ENCODE assay signal across 21 cellular contexts in the genomic region with DNA sequence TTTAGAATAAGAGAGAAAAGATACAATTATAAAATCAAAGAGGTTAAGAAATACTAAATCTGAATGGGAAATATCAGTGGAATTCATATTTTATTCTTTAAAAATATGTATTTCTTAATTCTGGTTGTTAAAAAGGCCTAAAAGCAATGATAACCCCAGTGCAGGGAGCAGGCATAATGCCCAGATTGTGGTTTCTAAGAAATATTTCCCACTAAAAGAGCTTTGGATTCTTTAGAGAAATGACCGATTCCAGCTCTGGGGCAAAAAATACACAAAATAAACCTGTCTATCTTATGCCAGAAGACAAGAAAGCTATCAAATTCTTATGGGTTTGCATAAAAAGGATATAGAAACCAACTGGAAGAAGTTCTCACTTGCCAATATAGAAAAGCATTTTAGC.
DNase-seq lines count a peak whose midpoint lies in the region; ATAC-seq, FAIRE-seq and TF ChIP-seq lines count a peak whose summit lies in the region.
"Had no signal": no experiment of that assay in that cellular context is flagged by ENCODE, and none has a peak within 500 bp of the region (broad histone marks: within the 10 kb centered on the region; RNA-seq: fewer than 3 reads in every experiment).

No MANE protein-coding gene starts in this region.

- no peaks in the 10 kb centered on the region for H4K20me1 ChIP-seq in fibroblast of lung (ENCODE audit: control insufficient read depth, extremely low read depth, insufficient read depth, low read length)

- no peaks in the 10 kb centered on the region for H3K79me2 ChIP-seq in fibroblast of lung (ENCODE audit: control insufficient read depth, insufficient read depth, low read length)
- H3K79me2 ChIP-seq: parathyroid adenoma had no signal

- no peak overlapping the region for H3K9ac ChIP-seq in fibroblast of lung (ENCODE audit: insufficient read depth, low read length)
- H3K9ac ChIP-seq: parathyroid adenoma had no signal

- no peak for ATAC-seq in GM19035 (IDR thresholded peaks at IDR 0.05; ENCODE audit: unreplicated experiment)
- ATAC-seq: activated T-cell treated with anti-CD3 and anti-CD28 coated beads, Interleukin-2, amount 50 U/mL, for 72 hours; effector memory CD8-positive, alpha-beta T cell had no signal

- H3K4me3 ChIP-seq in fibroblast of lung (replicated peaks in 1 of 4; ENCODE audit: control extremely low read depth in 1 of 4, insufficient read depth in 1 of 4, low read depth in 3 of 4, low read length in 4 of 4) (no peak overlapping the region), retinal pigment epithelial cell (ENCODE audit: low read length) (no peak overlapping the region)
- H3K4me3 ChIP-seq: ascending aorta, left ventricle myocardium inferior had no signal

- TF ChIP-seq CTCF in fibroblast of lung (conservative IDR thresholded peaks at IDR 0.05 in 1 of 2, IDR thresholded peaks at IDR 0.05 in 1 of 2; ENCODE audit: low read depth in 1 of 2, low read length in 2 of 2) = no peak
- no peak for TF ChIP-seq CTCF in retinal pigment epithelial cell (conservative IDR thresholded peaks at IDR 0.05; ENCODE audit: low read depth, low read length)

- DNase-seq in GM03348 (ENCODE audit: low spot score) = peak; percentile 5
- DNase-seq in amniotic epithelial cell (ENCODE audit: low read depth) = peak; percentile 72
- DNase-seq in fibroblast of lung (ENCODE audit: low read depth in 2 of 2) = peak; percentile 24 to 31
- DNase-seq in retinal pigment epithelial cell (ENCODE audit: low read depth) = peak; percentile 32
- DNase-seq in activated CD4-positive, alpha-beta T cell treated with anti-CD3 and anti-CD28 coated beads, Interleukin-2, amount 50 U/mL, for 4 hours = no peak
- no peak for DNase-seq in AML-193 (lab: John Stamatoyannopoulos, UW)
- DNase-seq in H54 (ENCODE audit: insufficient read length, low spot score) = no peak
- DNase-seq: activated CD4-positive, alpha-beta T cell treated with anti-CD3 and anti-CD28 coated beads for 4 hours; activated naive CD4-positive, alpha-beta T cell treated with anti-CD3 and anti-CD28 coated beads, Interleukin-2, amount 50 U/mL, for 16 hours; activated T-cell treated with anti-CD3 and anti-CD28 coated beads, Interleukin-2, amount 50 U/mL, for 72 hours; CD4-positive, CD25-positive, alpha-beta regulatory T cell; effector memory CD8-positive, alpha-beta T cell; immature natural killer cell; left ventricle myocardium inferior; midbrain; NCI-H1105 treated with DMSO at 0.1 percent for 48 hours; NCI-H510A had no signal

- no peak overlapping the region for H3K4me2 ChIP-seq in fibroblast of lung (ENCODE audit: extremely low read depth, insufficient read depth, low read length)

- TF ChIP-seq POLR2A in H54 (IDR thresholded peaks at IDR 0.05; ENCODE audit: low read depth, low read length) = no peak

- no peak overlapping the region for H2AFZ ChIP-seq in fibroblast of lung (ENCODE audit: low read length)
- H2AFZ ChIP-seq: parathyroid adenoma had no signal

- no peaks in the 10 kb centered on the region for H3K27me3 ChIP-seq in fibroblast of lung (ENCODE audit: control insufficient read depth, insufficient read depth, low read length)
- H3K27me3 ChIP-seq: ascending aorta had no signal

- FAIRE-seq in H54 (lab: Jason Lieb, UNC) = no peak
- FAIRE-seq: RCC 7860 had no signal

- H3K9me3 ChIP-seq in fibroblast of lung (ENCODE audit: control insufficient read depth, insufficient read depth, low read depth, low read length) = no peaks in the 10 kb centered on the region
- H3K9me3 ChIP-seq: ascending aorta, left ventricle myocardium inferior had no signal

- no peaks in the 10 kb centered on the region for H3K36me3 ChIP-seq in fibroblast of lung (ENCODE audit: control insufficient read depth, insufficient read depth, low read length)
- H3K36me3 ChIP-seq: ascending aorta, left ventricle myocardium inferior had no signal

- H3K27ac ChIP-seq in fibroblast of lung (ENCODE audit: insufficient read depth, low read length) = no peak overlapping the region
- H3K27ac ChIP-seq: left ventricle myocardium inferior, parathyroid adenoma had no signal

- H3K4me1 ChIP-seq in fibroblast of lung (ENCODE audit: control insufficient read depth, extremely low read depth, insufficient read depth, low read length) = no peaks in the 10 kb centered on the region
- H3K4me1 ChIP-seq: left ventricle myocardium inferior, parathyroid adenoma had no signal

Comparison
In these comparisons a context has a peak if more than half of its experiments do, and no peak if none do; other contexts are left out.
1. DNase-seq: peak in GM03348 (single experiment), amniotic epithelial cell (single experiment), fibroblast of lung (2 of 2) and retinal pigment epithelial cell (single experiment); none in activated CD4-positive, alpha-beta T cell treated with anti-CD3 and anti-CD28 coated beads, Interleukin-2, amount 50 U/mL, for 4 hours (0 of 2), AML-193 (0 of 2) and H54 (single experiment).